In genomic region chr6:129890164-129890563, GRCh38 we compare ENCODE assay signal across 13 cellular contexts. TPM values are rescaled to one million over a fixed set of nuclear protein-coding genes. Genes with fewer than 3 reads are reported as not detected.
DNase-seq lines count a peak whose midpoint lies in the region; ATAC-seq, FAIRE-seq and TF ChIP-seq lines count a peak whose summit lies in the region.
"Had no signal": no experiment of that assay in that cellular context is flagged by ENCODE, and none has a peak within 500 bp of the region (broad histone marks: within the 10 kb centered on the region; RNA-seq: fewer than 3 reads in every experiment).

No MANE protein-coding gene starts in this region.

- peak; percentile 67 for DNase-seq in EH (ENCODE audit: low read depth)
- peak; percentile 54 for DNase-seq in kidney epithelial cell (ENCODE audit: low read depth)
- no peak for DNase-seq in cerebellum (ENCODE audit: low spot score)
- DNase-seq in GM19239 (ENCODE audit: insufficient read length, low spot score), result no peak
- no peak for DNase-seq in DMS153 (lab: John Stamatoyannopoulos, UW)
- DNase-seq: activated T-cell treated with anti-CD3 and anti-CD28 coated beads for 4 hours, DMS79 treated with DMSO at 0.1 percent for 48 hours, NCI-H2227 treated with DMSO at 0.1 percent for 48 hours, T-cell had no signal

- H3K4me3 ChIP-seq in kidney epithelial cell (ENCODE audit: low read depth, low read length), result no peak overlapping the region

- no peak overlapping the region for H3K4me3 Mint-ChIP-seq in activated T-helper 17 cell treated with anti-CD3 and anti-CD28 coated beads, Interleukin-2, amount 50 U/mL, for 72 hours
- H3K4me3 Mint-ChIP-seq: T-cell had no signal

- no peaks in the 10 kb centered on the region for H3K4me1 Mint-ChIP-seq in activated T-helper 17 cell treated with anti-CD3 and anti-CD28 coated beads, Interleukin-2, amount 50 U/mL, for 72 hours

- no peaks in the 10 kb centered on the region for H3K36me3 Mint-ChIP-seq in activated T-helper 17 cell treated with anti-CD3 and anti-CD28 coated beads, Interleukin-2, amount 50 U/mL, for 72 hours (ENCODE audit: low read depth)
- H3K36me3 Mint-ChIP-seq: T-cell had no signal

- no peak for TF ChIP-seq CTCF in kidney epithelial cell (IDR thresholded peaks at IDR 0.05; ENCODE audit: insufficient read depth, low read length, poor library complexity, severe bottlenecking)

- no peaks in the 10 kb centered on the region for H3K27me3 Mint-ChIP-seq in activated T-helper 17 cell treated with anti-CD3 and anti-CD28 coated beads, Interleukin-2, amount 50 U/mL, for 72 hours

- H3K27ac Mint-ChIP-seq in activated T-helper 17 cell treated with anti-CD3 and anti-CD28 coated beads, Interleukin-2, amount 50 U/mL, for 72 hours, result no peak overlapping the region
- H3K27ac Mint-ChIP-seq: T-cell had no signal

- no peaks in the 10 kb centered on the region for H3K27me3 ChIP-seq in kidney epithelial cell (ENCODE audit: control insufficient read depth, insufficient read depth, low read length)

- ATAC-seq in HG03442 (IDR thresholded peaks at IDR 0.05; ENCODE audit: unreplicated experiment) (peak; percentile 40), GM18873 (IDR thresholded peaks at IDR 0.05; ENCODE audit: low FRiP score, unreplicated experiment) (no peak)
- peak; percentile 51 for ATAC-seq in activated T-helper 17 cell treated with anti-CD3 and anti-CD28 coated beads, Interleukin-2, amount 50 U/mL, for 72 hours (replicated peaks)
- ATAC-seq: T-cell had no signal

- peaks cover 5% of the 10 kb centered on the region for H3K9me3 Mint-ChIP-seq in activated T-helper 17 cell treated with anti-CD3 and anti-CD28 coated beads, Interleukin-2, amount 50 U/mL, for 72 hours
- H3K9me3 Mint-ChIP-seq: T-cell had no signal

- no peak for FAIRE-seq in GM19239 (lab: Jason Lieb, UNC)
- FAIRE-seq: islet of Langerhans had no signal

- no peaks in the 10 kb centered on the region for H3K36me3 ChIP-seq in kidney epithelial cell (ENCODE audit: control insufficient read depth, insufficient read depth, low read length)

RNA-seq across cellular contexts. Expression of gene TMEM244, which starts 29.0 kb away (rescaled TPM):
- total RNA-seq in activated T-helper 17 cell treated with anti-CD3 and anti-CD28 coated beads, Interleukin-2, amount 50 U/mL, for 72 hours, result not detected
- not detected in 2 replicates for total RNA-seq in kidney epithelial cell
- not detected for total RNA-seq in cerebellum

Comparison
In these comparisons a context has a peak if more than half of its experiments do, and no peak if none do; other contexts are left out.
1. DNase-seq: peak in EH (single experiment) and kidney epithelial cell (single experiment); none in cerebellum (single experiment), GM19239 (single experiment) and DMS153 (single experiment).